2 cellular contexts compared by ENCODE assay signal in the genomic region with DNA sequence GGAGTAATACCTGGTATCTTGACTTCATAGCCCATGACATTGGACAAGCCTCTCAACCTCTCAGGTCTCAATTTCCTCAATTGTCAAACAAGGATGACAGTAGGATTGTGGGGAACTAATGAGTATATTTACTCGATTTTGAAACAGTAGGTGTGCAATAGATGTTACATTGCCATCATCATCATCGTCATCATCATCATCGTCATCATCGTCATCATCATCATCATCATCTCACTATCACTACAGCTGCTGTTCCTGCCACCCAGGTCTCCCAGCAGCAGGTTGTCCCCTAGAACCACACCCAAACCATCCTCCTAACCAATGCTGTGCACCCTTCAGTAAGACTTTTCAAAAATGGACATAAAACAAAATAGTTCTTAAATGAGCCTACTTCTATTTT.
A peak's percentile ranks its signal among the peaks of the same experiment; 100 is the strongest.
TF ChIP-seq lines count a peak whose summit lies in the region.

No MANE protein-coding gene starts in this region.

TF ChIP-seq in HepG2, 621 proteins besides CTCF, POLR2A, EP300 and RAD21:
- peak; percentile 85 for TF ChIP-seq CREB1 (IDR thresholded peaks at IDR 0.05)
- TF ChIP-seq CREB1 (CRISPR knock-in tag; IDR thresholded peaks at IDR 0.05): no peak
- no peak for TF ChIP-seq CHD4 (IDR thresholded peaks at IDR 0.05; ENCODE audit: borderline replicate concordance, low read length)
- no peak for TF ChIP-seq RELA (CRISPR knock-in tag; IDR thresholded peaks at IDR 0.05)
- TF ChIP-seq ZBTB21 (CRISPR knock-in tag; IDR thresholded peaks at IDR 0.05): no peak

TF ChIP-seq in endothelial cell of umbilical vein, 7 proteins besides CTCF, POLR2A, EP300 and RAD21:
- TF ChIP-seq FOS (IDR thresholded peaks at IDR 0.05; ENCODE audit: borderline replicate concordance, insufficient read depth, low read length) (no peak), JUN (IDR thresholded peaks at IDR 0.05; ENCODE audit: borderline replicate concordance, insufficient read depth, insufficient read length, low read depth) (no peak), GATA2 (IDR thresholded peaks at IDR 0.05; ENCODE audit: insufficient read depth, insufficient read length, low read depth, low read length) (no peak), MYC (IDR thresholded peaks at IDR 0.05; ENCODE audit: low read depth, low read length) (no peak), POLR2AphosphoS5 (IDR thresholded peaks at IDR 0.05; ENCODE audit: insufficient read depth, low read depth, low read length) (no peak), EZH2 (IDR thresholded peaks at IDR 0.05; ENCODE audit: borderline replicate concordance, low read depth, low read length, severe bottlenecking) (no peak)
- TF ChIP-seq, protein P1, sequence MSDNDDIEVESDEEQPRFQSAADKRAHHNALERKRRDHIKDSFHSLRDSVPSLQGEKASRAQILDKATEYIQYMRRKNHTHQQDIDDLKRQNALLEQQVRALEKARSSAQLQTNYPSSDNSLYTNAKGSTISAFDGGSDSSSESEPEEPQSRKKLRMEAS (IDR thresholded peaks at IDR 0.05; ENCODE audit: insufficient read depth, insufficient read length): no peak
